21 cellular contexts compared by ENCODE assay signal in genomic region chr14:72332871-72333270, GRCh38.
"Had no signal": no experiment of that assay in that cellular context is flagged by ENCODE, and none has a peak within 500 bp of the region (broad histone marks: within the 10 kb centered on the region; RNA-seq: fewer than 3 reads in every experiment).

No MANE protein-coding gene starts in this region.

- H3K27ac Mint-ChIP-seq: activated CD4-positive, alpha-beta memory T cell treated with anti-CD3 and anti-CD28 coated beads, Interleukin-2, amount 10 ng/mL, durations not matched to agents 7 days and 5 days; activated CD4-positive, alpha-beta T cell treated with anti-CD3 and anti-CD28 coated beads for 36 hours; activated naive CD4-positive, alpha-beta T cell treated with anti-CD3 and anti-CD28 coated beads, Interleukin-2, amount 10 ng/mL, durations not matched to agents 7 days and 5 days; activated naive CD8-positive, alpha-beta T cell treated with anti-CD3 and anti-CD28 coated beads for 36 hours; activated T-cell treated with anti-CD3 and anti-CD28 coated beads, Interleukin-2, amount 50 U/mL, for 72 hours; activated T-helper 2 cell treated with anti-CD3 and anti-CD28 coated beads, Interferon-gamma antibody, Interleukin-2, Interleukin-4, amounts not matched to agents 10 μg/mL and 5 μg/mL and 100 μg/mL, durations not matched to agents 14 hours and 24 hours and 36 hours; T-helper 17 cell had no signal

- DNase-seq: activated CD4-positive, alpha-beta memory T cell treated with anti-CD3 and anti-CD28 coated beads, Interleukin-2, amount 10 ng/mL, durations not matched to agents 7 days and 5 days; activated CD4-positive, alpha-beta T cell treated with anti-CD3 and anti-CD28 coated beads for 36 hours; activated CD4-positive, alpha-beta T cell treated with anti-CD3 and anti-CD28 coated beads, Interleukin-2, amount 50 U/mL, for 1 hour; activated CD4-positive, CD25-positive, alpha-beta regulatory T cell; activated gamma-delta T cell treated with Interleukin-2 at 50 U/mL for 16 hours; activated naive CD4-positive, alpha-beta T cell treated with anti-CD3 and anti-CD28 coated beads, Interleukin-2, amount 10 ng/mL, durations not matched to agents 7 days and 5 days; activated naive CD8-positive, alpha-beta T cell treated with anti-CD3 and anti-CD28 coated beads for 36 hours; activated T-cell treated with anti-CD3 and anti-CD28 coated beads, Interleukin-2, amount 50 U/mL, for 72 hours; Karpas-422; MM.1S; NCI-H1105; NCI-H1436; NCI-H2081; NCI-H526; NCI-H82; SIG-M5; T-helper 17 cell; T-helper 9 cell had no signal

- H3K27ac ChIP-seq: breast epithelium had no signal

- H3K9me3 ChIP-seq: breast epithelium had no signal

- H3K9me3 Mint-ChIP-seq: activated CD4-positive, alpha-beta memory T cell treated with anti-CD3 and anti-CD28 coated beads, Interleukin-2, amount 10 ng/mL, durations not matched to agents 7 days and 5 days; activated naive CD4-positive, alpha-beta T cell treated with anti-CD3 and anti-CD28 coated beads, Interleukin-2, amount 10 ng/mL, durations not matched to agents 7 days and 5 days; activated naive CD8-positive, alpha-beta T cell treated with anti-CD3 and anti-CD28 coated beads for 36 hours; activated T-helper 2 cell treated with anti-CD3 and anti-CD28 coated beads, Interferon-gamma antibody, Interleukin-2, Interleukin-4, amounts not matched to agents 10 μg/mL and 5 μg/mL and 100 μg/mL, durations not matched to agents 14 hours and 24 hours and 36 hours had no signal

- H3K4me3 ChIP-seq: breast epithelium had no signal

- H3K27me3 Mint-ChIP-seq: activated CD4-positive, alpha-beta T cell treated with anti-CD3 and anti-CD28 coated beads for 36 hours had no signal

- FAIRE-seq: TTC549 had no signal

- H3K4me3 Mint-ChIP-seq: activated CD4-positive, alpha-beta memory T cell treated with anti-CD3 and anti-CD28 coated beads, Interleukin-2, amount 10 ng/mL, durations not matched to agents 7 days and 5 days; activated CD4-positive, alpha-beta T cell treated with anti-CD3 and anti-CD28 coated beads for 36 hours; activated naive CD4-positive, alpha-beta T cell treated with anti-CD3 and anti-CD28 coated beads, Interleukin-2, amount 10 ng/mL, durations not matched to agents 7 days and 5 days; activated naive CD8-positive, alpha-beta T cell treated with anti-CD3 and anti-CD28 coated beads for 36 hours; activated T-cell treated with anti-CD3 and anti-CD28 coated beads, Interleukin-2, amount 50 U/mL, for 72 hours; T-helper 17 cell had no signal

- H3K4me1 ChIP-seq: breast epithelium had no signal

- H3K4me1 Mint-ChIP-seq: activated CD4-positive, alpha-beta memory T cell treated with anti-CD3 and anti-CD28 coated beads, Interleukin-2, amount 10 ng/mL, durations not matched to agents 7 days and 5 days; activated CD4-positive, alpha-beta T cell treated with anti-CD3 and anti-CD28 coated beads for 36 hours; activated naive CD4-positive, alpha-beta T cell treated with anti-CD3 and anti-CD28 coated beads, Interleukin-2, amount 10 ng/mL, durations not matched to agents 7 days and 5 days; activated naive CD8-positive, alpha-beta T cell treated with anti-CD3 and anti-CD28 coated beads for 36 hours; T-helper 17 cell had no signal

- ATAC-seq: activated CD4-positive, alpha-beta T cell treated with anti-CD3 and anti-CD28 coated beads for 36 hours; activated T-cell treated with anti-CD3 and anti-CD28 coated beads, Interleukin-2, amount 50 U/mL, for 72 hours; T-helper 17 cell had no signal

- H3K36me3 Mint-ChIP-seq: activated naive CD4-positive, alpha-beta T cell treated with anti-CD3 and anti-CD28 coated beads, Interleukin-2, amount 10 ng/mL, durations not matched to agents 7 days and 5 days; activated naive CD8-positive, alpha-beta T cell treated with anti-CD3 and anti-CD28 coated beads for 36 hours had no signal

- H3K27me3 ChIP-seq: breast epithelium had no signal

- H3K36me3 ChIP-seq: breast epithelium had no signal
